Comparison of ENCODE assay signal across 15 cellular contexts in the genomic region with DNA sequence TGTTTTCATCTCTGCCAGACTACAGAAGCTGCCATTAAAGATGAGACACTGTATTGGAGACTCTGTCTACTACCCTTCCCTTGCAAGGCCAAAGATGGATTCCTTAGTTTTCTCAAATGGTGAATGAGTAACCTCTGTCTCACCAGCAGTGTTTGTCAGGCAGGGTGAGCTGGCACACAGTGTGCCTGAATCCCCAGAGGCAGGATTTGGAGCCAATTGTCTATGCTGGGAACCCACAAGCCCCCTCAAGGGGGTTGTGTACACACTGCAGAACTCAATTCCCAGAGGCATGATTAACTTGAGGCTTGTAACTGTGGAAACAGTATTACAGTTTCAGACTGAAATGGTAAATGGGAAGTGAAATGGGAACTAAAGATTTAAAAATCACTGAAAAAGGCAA.
A peak's percentile ranks its signal among the peaks of the same experiment; 100 is the strongest.
DNase-seq lines count a peak whose midpoint lies in the region; TF ChIP-seq lines count a peak whose summit lies in the region.
"Had no signal": no experiment of that assay in that cellular context is flagged by ENCODE, and none has a peak within 500 bp of the region (broad histone marks: within the 10 kb centered on the region; RNA-seq: fewer than 3 reads in every experiment).

No MANE protein-coding gene starts in this region.

- peak overlapping the region; percentile 52 for H3K27ac Mint-ChIP-seq in chondrocyte (ENCODE audit: unreplicated experiment)
- no peak overlapping the region for H3K27ac Mint-ChIP-seq in T-helper 2 cell treated with Interferon-gamma antibody and Interleukin-4, amounts not matched to agents 5 μg/mL and 100 μg/mL, for 36 hours
- H3K27ac Mint-ChIP-seq: T-helper 1 cell treated with Interleukin-12 subunit alpha and Interleukin-12 subunit beta and Interleukin-4 antibody, amounts not matched to agents 30 μg/mL and 1 μg/mL, for 36 hours had no signal

- no peaks in the 10 kb centered on the region for H3K36me3 Mint-ChIP-seq in chondrocyte (ENCODE audit: low read depth)
- no peaks in the 10 kb centered on the region for H3K36me3 Mint-ChIP-seq in T-helper 2 cell treated with Interferon-gamma antibody and Interleukin-4, amounts not matched to agents 5 μg/mL and 100 μg/mL, for 36 hours (ENCODE audit: low read depth)

- DNase-seq in Daoy (ENCODE audit: low read depth) (peak; percentile 83), NCI-H1092 treated with DMSO at 0.1 percent for 48 hours (lab: John Stamatoyannopoulos, UW) (peak; percentile 12), chondrocyte (ENCODE audit: low spot score) (no peak), skeletal muscle cell (ENCODE audit: low read depth) (peak; percentile 94), SHP77 (lab: John Stamatoyannopoulos, UW) (no peak), SIG-M5 treated with dmso at 0.1 percent for 504 hours (lab: John Stamatoyannopoulos, UW; ENCODE audit: unreplicated experiment) (no peak)
- no peak for DNase-seq in T-helper 2 cell treated with Interferon-gamma antibody and Interleukin-4, amounts not matched to agents 5 μg/mL and 100 μg/mL, for 36 hours (ENCODE audit: low spot score)
- DNase-seq: activated effector memory CD4-positive, alpha-beta T cell treated with anti-CD3 and anti-CD28 coated beads, Interleukin-2, amount 50 U/mL, for 16 hours; Caco-2; erythroblast; midbrain; psoas muscle; stimulated activated CD4-positive, alpha-beta T cell treated with anti-CD3 and anti-CD28 coated beads, Interleukin-4, amount 100 ng/mL, for 24 hours had no signal

- TF ChIP-seq CTCF in chondrocyte (IDR thresholded peaks at IDR 0.05), result no peak

- no peak overlapping the region for H3K4me3 Mint-ChIP-seq in chondrocyte (ENCODE audit: unreplicated experiment)
- no peak overlapping the region for H3K4me3 Mint-ChIP-seq in T-helper 2 cell treated with Interferon-gamma antibody and Interleukin-4, amounts not matched to agents 5 μg/mL and 100 μg/mL, for 36 hours
- H3K4me3 Mint-ChIP-seq: central memory CD8-positive, alpha-beta T cell; T-helper 1 cell treated with Interleukin-12 subunit alpha and Interleukin-12 subunit beta and Interleukin-4 antibody, amounts not matched to agents 30 μg/mL and 1 μg/mL, for 36 hours had no signal

- no peaks in the 10 kb centered on the region for H3K9me3 Mint-ChIP-seq in chondrocyte (ENCODE audit: low read depth)
- H3K9me3 Mint-ChIP-seq in T-helper 2 cell treated with Interferon-gamma antibody and Interleukin-4, amounts not matched to agents 5 μg/mL and 100 μg/mL, for 36 hours, result no peaks in the 10 kb centered on the region
- H3K9me3 Mint-ChIP-seq: central memory CD8-positive, alpha-beta T cell; T-helper 1 cell treated with Interleukin-12 subunit alpha and Interleukin-12 subunit beta and Interleukin-4 antibody, amounts not matched to agents 30 μg/mL and 1 μg/mL, for 36 hours had no signal

- no peak overlapping the region for H3K4me3 ChIP-seq in skeletal muscle cell (ENCODE audit: low read depth, low read length)
- H3K4me3 ChIP-seq: psoas muscle had no signal

- H3K27me3 Mint-ChIP-seq in chondrocyte (ENCODE audit: low read depth), result no peaks in the 10 kb centered on the region
- H3K27me3 Mint-ChIP-seq in T-helper 2 cell treated with Interferon-gamma antibody and Interleukin-4, amounts not matched to agents 5 μg/mL and 100 μg/mL, for 36 hours (ENCODE audit: low read depth), result no peaks in the 10 kb centered on the region
- H3K27me3 Mint-ChIP-seq: central memory CD8-positive, alpha-beta T cell had no signal

- H3K4me1 Mint-ChIP-seq in chondrocyte (ENCODE audit: low read depth), result peaks cover 14% of the 10 kb centered on the region
- H3K4me1 Mint-ChIP-seq in T-helper 2 cell treated with Interferon-gamma antibody and Interleukin-4, amounts not matched to agents 5 μg/mL and 100 μg/mL, for 36 hours (ENCODE audit: low read depth), result no peaks in the 10 kb centered on the region
- H3K4me1 Mint-ChIP-seq: central memory CD8-positive, alpha-beta T cell had no signal

Comparison
In these comparisons a context has a peak if more than half of its experiments do, and no peak if none do; other contexts are left out.
1. DNase-seq: peak in Daoy (single experiment), NCI-H1092 treated with DMSO at 0.1 percent for 48 hours (single experiment) and skeletal muscle cell (single experiment); none in chondrocyte (single experiment), SHP77 (0 of 2), T-helper 2 cell treated with Interferon-gamma antibody and Interleukin-4, amounts not matched to agents 5 μg/mL and 100 μg/mL, for 36 hours (single experiment) and SIG-M5 treated with dmso at 0.1 percent for 504 hours (single experiment).